ENCODE assay signal across 8 cellular contexts in the genomic region with DNA sequence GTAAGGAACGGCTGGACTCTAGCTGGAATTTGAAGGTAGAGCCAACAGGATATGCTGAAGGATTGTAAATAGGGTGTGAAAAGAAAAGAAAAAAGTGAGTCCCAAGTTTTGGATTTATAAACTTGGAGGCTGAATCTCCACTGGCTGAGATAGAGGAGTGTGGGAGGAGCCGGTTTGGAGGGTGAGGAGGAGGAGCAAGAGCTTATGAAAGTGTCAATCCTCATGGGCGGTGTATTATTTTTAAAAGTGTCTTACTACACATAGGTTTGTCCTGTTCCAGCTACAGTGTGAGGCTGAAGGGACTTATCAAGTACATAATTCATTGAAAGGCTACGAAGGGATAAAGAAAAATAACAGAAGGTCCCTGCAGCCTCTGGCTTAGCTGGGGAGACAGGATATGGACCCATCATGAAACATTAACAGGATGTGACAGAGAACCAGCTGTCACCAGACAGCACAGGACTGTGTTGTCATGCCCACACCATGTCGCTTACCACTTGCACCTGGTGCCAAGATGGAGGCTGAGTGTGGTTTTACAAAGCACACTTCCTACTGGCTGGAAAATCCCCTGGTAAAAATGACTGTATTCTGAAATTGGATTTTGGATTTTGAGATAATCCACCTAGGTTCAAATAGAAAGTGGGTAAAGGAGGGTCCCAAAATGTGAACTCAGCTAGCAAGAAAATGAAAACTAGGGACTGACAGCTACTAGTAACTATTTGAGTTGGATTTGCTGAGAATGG. TPM values are rescaled to one million over a fixed set of nuclear protein-coding genes. Genes with fewer than 3 reads are reported as not detected.
A peak's percentile ranks its signal among the peaks of the same experiment; 100 is the strongest.
DNase-seq lines count a peak whose midpoint lies in the region; ATAC-seq and TF ChIP-seq lines count a peak whose summit lies in the region.

No MANE protein-coding gene starts in this region.

- H3K9me2 ChIP-seq in PC-9 (ENCODE audit: insufficient read depth) = no peaks in the 10 kb centered on the region

- H3K36me3 ChIP-seq in PC-9 (ENCODE audit: low read depth) (no peaks in the 10 kb centered on the region), suprapubic skin (no peaks in the 10 kb centered on the region)

- ATAC-seq in GM21360 (IDR thresholded peaks at IDR 0.05; ENCODE audit: unreplicated experiment) (peak; percentile 73), HG03565 (IDR thresholded peaks at IDR 0.05; ENCODE audit: unreplicated experiment) (peak; percentile 81)

- POLR2A ChIA-PET in PC-9 (lab: Charles Lee; ENCODE audit: unreplicated experiment) = no interaction called here

- CTCF ChIA-PET in PC-9 (lab: Charles Lee) = interaction anchor here (0.5 to 1.0 kb wide), 2 partner anchors 17 to 64 kb away, joined by 3 read pairs; no protein-coding TSS in a partner anchor

- no TSS peak for BruUV-seq in PC-9 (replicated peaks; lab: Mats Ljungman, UMichigan)

- TF ChIP-seq POLR2A in suprapubic skin (IDR thresholded peaks at IDR 0.05) = no peak

- H3K27ac ChIP-seq in PC-9 (no peak overlapping the region), suprapubic skin (no peak overlapping the region)

- no peaks in the 10 kb centered on the region for H4K20me1 ChIP-seq in PC-9 (ENCODE audit: insufficient read depth)

- peak overlapping the region; percentile 3; the same call in 1 of the 2 replicates for H3K4me3 ChIP-seq in GM12864 (ENCODE audit: low read depth, low read length)
- H3K4me3 ChIP-seq in PC-9 = no peak overlapping the region
- no peak overlapping the region for H3K4me3 ChIP-seq in suprapubic skin

- peaks cover 27% of the 10 kb centered on the region for H3F3A ChIP-seq in PC-9 (ENCODE audit: insufficient read depth, low read depth)

- TF ChIP-seq EP300 in suprapubic skin (IDR thresholded peaks at IDR 0.05) = no peak

- no peak overlapping the region for H2AFZ ChIP-seq in PC-9

- intact Hi-C loops in PC-9 (cut with micrococcal nuclease; ENCODE audit: unreplicated experiment) = loop anchor here (5.0 kb wide), 1 partner anchor 44 kb away; no protein-coding TSS in a partner anchor

- peaks cover 19% of the 10 kb centered on the region for H3K79me2 ChIP-seq in PC-9 (ENCODE audit: low read depth)

- H3K9me3 ChIP-seq in PC-9 (ENCODE audit: insufficient read depth, low read depth) (no peaks in the 10 kb centered on the region), suprapubic skin (no peaks in the 10 kb centered on the region)

- no peak overlapping the region for H3K4me2 ChIP-seq in PC-9

- H3K4me1 ChIP-seq in PC-9 (replicated peaks; ENCODE audit: insufficient read depth) (peaks cover 18% of the 10 kb centered on the region), suprapubic skin (peaks cover 16% of the 10 kb centered on the region)

- no peaks in the 10 kb centered on the region for H3K27me3 ChIP-seq in PC-9 (ENCODE audit: insufficient read depth, low read depth)
- H3K27me3 ChIP-seq in suprapubic skin = no peaks in the 10 kb centered on the region

- TF ChIP-seq CTCF in GM12864 (IDR thresholded peaks at IDR 0.05; ENCODE audit: low read depth, low read length, missing control alignments) = no peak
- TF ChIP-seq CTCF in PC-9 (conservative IDR thresholded peaks at IDR 0.05) = no peak
- TF ChIP-seq CTCF in suprapubic skin (IDR thresholded peaks at IDR 0.05) = no peak

- peak; percentile 84 for DNase-seq in GM12864 (ENCODE audit: low read depth)
- peak; percentile 43 to 55 for DNase-seq in activated CD4-positive, alpha-beta T cell treated with anti-CD3 and anti-CD28 coated beads, Interleukin-2, amount 50 U/mL, for 48 hours
- DNase-seq in stimulated activated CD4-positive, alpha-beta T cell treated with anti-CD3 and anti-CD28 coated beads, Interleukin-12 subunit alpha, Interleukin-12 subunit beta, amount 100 ng/mL, for 4 hours = peak; percentile 12
- no peak for DNase-seq in amniotic stem cell (lab: John Stamatoyannopoulos, UW)
- no peak for DNase-seq in PC-9
- no peak for DNase-seq in suprapubic skin (ENCODE audit: low spot score in 2 of 2)

- WGBS in suprapubic skin = 79% methylated on average over 5 of the region's 5 CpGs

RNA-seq across cellular contexts. Expression of a gene that starts 2.5 kb away (rescaled TPM):
- 23.0 and 27.5 TPM in 2 replicates for total RNA-seq in PC-9 (2021)
- 10 to 100 TPM; 26.1 to 37.3 (median 29.7) TPM for total RNA-seq in suprapubic skin

Comparison
In these comparisons a context has a peak if more than half of its experiments do, and no peak if none do; other contexts are left out.
1. DNase-seq: peak in GM12864 (single experiment), activated CD4-positive, alpha-beta T cell treated with anti-CD3 and anti-CD28 coated beads, Interleukin-2, amount 50 U/mL, for 48 hours (2 of 2) and stimulated activated CD4-positive, alpha-beta T cell treated with anti-CD3 and anti-CD28 coated beads, Interleukin-12 subunit alpha, Interleukin-12 subunit beta, amount 100 ng/mL, for 4 hours (single experiment); none in amniotic stem cell (single experiment), PC-9 (0 of 2) and suprapubic skin (0 of 2).